1 cellular context compared by ENCODE assay signal in genomic region chr12:99852666-99853065, GRCh38.
TF ChIP-seq lines count a peak whose summit lies in the region.

No MANE protein-coding gene starts in this region.

TF ChIP-seq in GM23338, 12 proteins besides CTCF, POLR2A, EP300 and RAD21 (continued from another document):
- no peak for TF ChIP-seq ZNF114 (CRISPR knock-in tag; IDR thresholded peaks at IDR 0.05)
